In the genomic region with DNA sequence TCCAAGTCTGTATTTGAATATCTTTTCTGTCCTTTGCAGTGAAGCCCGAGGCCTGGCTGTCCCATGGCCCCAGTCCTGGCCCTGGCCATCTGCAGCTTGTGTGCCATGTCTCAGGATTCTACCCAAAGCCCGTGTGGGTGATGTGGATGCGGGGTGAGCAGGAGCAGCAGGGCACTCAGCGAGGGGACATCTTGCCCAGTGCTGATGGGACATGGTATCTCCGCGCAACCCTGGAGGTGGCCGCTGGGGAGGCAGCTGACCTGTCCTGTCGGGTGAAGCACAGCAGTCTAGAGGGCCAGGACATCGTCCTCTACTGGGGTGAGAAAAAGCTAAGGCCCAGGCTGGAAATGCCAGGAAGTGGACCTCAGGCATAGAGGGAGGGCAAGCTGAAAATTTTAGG, we compare ENCODE assay signal across 9 cellular contexts. TPM values are rescaled to one million over a fixed set of nuclear protein-coding genes. Genes with fewer than 3 reads are reported as not detected.
"Had no signal": no experiment of that assay in that cellular context is flagged by ENCODE, and none has a peak within 500 bp of the region (broad histone marks: within the 10 kb centered on the region; RNA-seq: fewer than 3 reads in every experiment).

No MANE protein-coding gene starts in this region.

RNA-seq across cellular contexts. Expression of gene CD1A, which starts 2.5 kb away (rescaled TPM):
- total RNA-seq: stomach, temporal lobe, thoracic aorta, thyroid gland, tibial nerve, transverse colon, ureter, urinary bladder, uterus had no signal

RNA-seq across cellular contexts. Expression of gene CD1C, which starts 33.0 kb away (rescaled TPM):
- total RNA-seq: temporal lobe, thoracic aorta, thyroid gland, ureter had no signal
